In the genomic region with DNA sequence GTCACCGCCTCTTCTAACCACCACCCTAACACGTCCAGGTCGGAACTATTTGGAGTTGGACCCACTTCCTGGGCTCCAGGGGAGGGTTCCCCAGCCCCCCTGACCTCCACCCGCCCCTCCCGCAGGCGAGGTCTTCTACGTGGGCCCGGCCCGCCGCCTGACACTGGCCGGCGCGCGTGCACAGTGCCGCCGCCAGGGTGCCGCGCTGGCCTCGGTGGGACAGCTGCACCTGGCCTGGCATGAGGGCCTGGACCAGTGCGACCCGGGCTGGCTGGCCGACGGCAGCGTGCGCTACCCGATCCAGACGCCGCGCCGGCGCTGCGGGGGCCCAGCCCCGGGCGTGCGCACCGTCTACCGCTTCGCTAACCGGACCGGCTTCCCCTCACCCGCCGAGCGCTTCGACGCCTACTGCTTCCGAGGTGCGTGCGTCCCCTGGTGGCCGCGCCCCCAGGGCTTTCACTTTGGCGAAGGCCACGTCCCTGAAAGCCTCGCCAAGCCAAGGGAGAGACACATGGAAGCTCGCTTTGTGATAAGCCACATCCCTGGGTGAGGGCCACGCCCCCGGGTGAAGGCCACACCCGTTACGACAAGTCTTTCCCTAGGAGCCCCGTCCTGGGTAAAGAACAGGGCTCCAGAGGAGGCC, we compare ENCODE assay signal across 9 cellular contexts. TPM values are rescaled to one million over a fixed set of nuclear protein-coding genes. Genes with fewer than 3 reads are reported as not detected.
DNase-seq lines count a peak whose midpoint lies in the region; ATAC-seq and TF ChIP-seq lines count a peak whose summit lies in the region.
"Had no signal": no experiment of that assay in that cellular context is flagged by ENCODE, and none has a peak within 500 bp of the region (broad histone marks: within the 10 kb centered on the region; RNA-seq: fewer than 3 reads in every experiment).

No MANE protein-coding gene starts in this region.

- H3K4me1 ChIP-seq in Caco-2 (no peaks in the 10 kb centered on the region), aorta (ENCODE audit: control insufficient read depth in 1 of 2, insufficient read depth in 2 of 2, low read length in 2 of 2) (no peaks in the 10 kb centered on the region)

- peak overlapping the region; percentile 66 for H3K4me3 Mint-ChIP-seq in Caco-2 (ENCODE audit: unreplicated experiment)

- CTCF ChIA-PET in Caco-2 (lab: Charles Lee), result interaction anchor here (0.6 to 1.5 kb wide), 4 partner anchors 9 to 161 kb away, joined by 3 to 7 read pairs (median 6); partner anchors contain the start of gene NR2C2AP

- DNase-seq in Caco-2 (peak; percentile 85 to 87), HPDE6-E6E7 (ENCODE audit: extremely low spot score) (peak; percentile 73), SHP77 (lab: John Stamatoyannopoulos, UW) (peak; percentile 78 to 87), cardiac septum (ENCODE audit: low spot score) (peak; percentile 88), retina (peak; percentile 60), aorta (peak; percentile 71 to 87), pons (ENCODE audit: low spot score) (no peak)
- DNase-seq in activated gamma-delta T cell treated with anti-CD3 and anti-CD28 coated beads, Interleukin-2, amount 50 U/mL, for 16 hours (ENCODE audit: low read depth), result peak; percentile 66

- H3K9me3 ChIP-seq in Caco-2 (no peaks in the 10 kb centered on the region), aorta (ENCODE audit: control insufficient read depth, low read length) (no peaks in the 10 kb centered on the region)

- no peaks in the 10 kb centered on the region for H3K9me3 Mint-ChIP-seq in Caco-2 (ENCODE audit: unreplicated experiment)

- ATAC-seq in aorta (ENCODE audit: low FRiP score), result no peak

- no peaks in the 10 kb centered on the region for H3K4me1 Mint-ChIP-seq in Caco-2 (ENCODE audit: low read depth, unreplicated experiment)

- H3K4me3 ChIP-seq in Caco-2 (ENCODE audit: low read depth, low read length) (peak overlapping the region; percentile 40), aorta (ENCODE audit: low read length in 2 of 2) (peak overlapping the region in 1 of 2 donors; percentile 17)

- no peak overlapping the region for H3K27ac Mint-ChIP-seq in Caco-2 (ENCODE audit: unreplicated experiment)

- BruUV-seq in Caco-2 (replicated peaks; lab: Mats Ljungman, UMichigan), result no TSS peak

- no peaks in the 10 kb centered on the region for H3K36me3 Mint-ChIP-seq in Caco-2 (ENCODE audit: insufficient read depth, unreplicated experiment)

- no peak overlapping the region for H3K27ac ChIP-seq in aorta (ENCODE audit: low read depth in 1 of 2, low read length in 2 of 2)

- WGBS in aorta, 2 donors, result 1 to 2% methylated on average over 56 to 59 of the region's 59 CpGs

- H3K27me3 Mint-ChIP-seq in Caco-2 (ENCODE audit: insufficient read depth, unreplicated experiment), result peaks cover 12% of the 10 kb centered on the region

- H3K36me3 ChIP-seq in Caco-2 (ENCODE audit: control insufficient read depth, insufficient read depth, low read length) (no peaks in the 10 kb centered on the region), aorta (ENCODE audit: control insufficient read depth in 1 of 2, insufficient read depth in 2 of 2, low read length in 1 of 2) (no peaks in the 10 kb centered on the region)

- POLR2A ChIA-PET in Caco-2 (lab: Charles Lee), result no interaction called here

- peak in 1 of 2 experiments; percentile 91 for TF ChIP-seq CTCF in Caco-2 (IDR thresholded peaks at IDR 0.05; ENCODE audit: insufficient read depth in 1 of 2, low read depth in 1 of 2, low read length in 1 of 2, severe bottlenecking in 1 of 2, unreplicated experiment in 1 of 2)

- intact Hi-C loops in Caco-2 (cut with micrococcal nuclease; ENCODE audit: unreplicated experiment) (loop anchor here (2.0 kb wide), 1 partner anchor 78 kb away; no protein-coding TSS in a partner anchor), cardiac septum (cut with DNase I) (no loop called here), aorta (cut with DNase I) (no loop called here)

- no peaks in the 10 kb centered on the region for H3K27me3 ChIP-seq in Caco-2 (replicated peaks; ENCODE audit: control insufficient read depth, insufficient read depth, low read length)
- H3K27me3 ChIP-seq in aorta (ENCODE audit: control insufficient read depth in 1 of 2, insufficient read depth in 2 of 2, low read length in 1 of 2), result no peaks in the 10 kb centered on the region

RNA-seq across cellular contexts. Expression of gene NCAN, which starts 13.2 kb away (rescaled TPM):
- total RNA-seq in Caco-2 (2022) (not detected in 2 replicates), cardiac septum (not detected), aorta (not detected)
- not detected for polyA plus RNA-seq in aorta
- total RNA-seq: M059J had no signal

RNA-seq across cellular contexts. Expression of gene NR2C2AP, which starts 21.8 kb away (rescaled TPM):
- 25.2 and 25.7 TPM in 2 replicates for total RNA-seq in Caco-2 (2022)
- 6.1 TPM for total RNA-seq in cardiac septum
- total RNA-seq in aorta, result 10 to 100 TPM in 1 of 2 donors, 1 to 10 TPM in 1; 9.8 to 11.9 TPM
- 10 to 100 TPM; 12.8 to 21.8 TPM for polyA plus RNA-seq in aorta

RNA-seq across cellular contexts. Expression of gene RFXANK, which starts 32.9 kb away (rescaled TPM):
- total RNA-seq in Caco-2 (2022), result 59.8 and 73.4 TPM in 2 replicates
- 29.6 TPM for total RNA-seq in cardiac septum
- 10 to 100 TPM; 33.1 to 44.0 TPM for total RNA-seq in aorta
- 100 to 1,000 TPM in 1 of 2 donors, 10 to 100 TPM in 1; 42.3 to 199 TPM for polyA plus RNA-seq in aorta

RNA-seq across cellular contexts. Expression of gene BORCS8, which starts 33.0 kb away (rescaled TPM):
- 36.2 and 37.7 TPM in 2 replicates for total RNA-seq in Caco-2 (2022)
- total RNA-seq in cardiac septum, result 27.1 TPM
- total RNA-seq in aorta, result 10 to 100 TPM; 27.1 to 28.2 TPM
- polyA plus RNA-seq in aorta, result 10 to 100 TPM; 14.4 to 47.9 TPM

RNA-seq across cellular contexts. Expression of gene TM6SF2, which starts 48.1 kb away (rescaled TPM):
- total RNA-seq in Caco-2 (2022) (3.2 and 3.7 TPM in 2 replicates), cardiac septum (0.89 TPM), aorta (1 to 10 TPM in 1 of 2 donors, under 1 TPM in 1; 0.23 to 3.1 TPM)
- 10 to 100 TPM in 1 of 2 donors, 1 to 10 TPM in 1; 3.0 to 15.0 TPM for polyA plus RNA-seq in aorta
- total RNA-seq: M059J had no signal
